21 cellular contexts compared by ENCODE assay signal in the genomic region with DNA sequence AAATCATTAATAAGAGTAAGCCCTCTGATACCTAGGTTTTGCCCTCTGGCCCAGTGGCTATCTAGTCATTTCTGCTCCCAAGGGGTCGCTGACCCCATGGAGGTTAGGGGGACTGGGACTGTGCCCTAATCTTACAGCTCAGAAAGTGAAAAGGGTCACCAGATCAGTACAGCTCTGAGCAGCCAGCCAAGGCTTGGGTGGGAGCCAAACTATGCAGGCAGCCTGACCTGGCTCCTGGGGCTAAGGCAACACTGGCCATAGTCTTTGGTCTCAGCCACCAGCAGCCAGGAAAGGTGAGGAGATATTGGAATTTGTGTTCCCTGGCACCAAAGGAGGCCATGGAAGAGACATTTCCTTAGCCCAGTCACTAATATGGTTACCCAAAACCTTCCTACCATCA.
"Had no signal": no experiment of that assay in that cellular context is flagged by ENCODE, and none has a peak within 500 bp of the region (broad histone marks: within the 10 kb centered on the region; RNA-seq: fewer than 3 reads in every experiment).

No MANE protein-coding gene starts in this region.

- H3K79me2 ChIP-seq: parathyroid adenoma had no signal

- H3K27ac ChIP-seq: colonic mucosa, esophagus squamous epithelium, gastroesophageal sphincter, parathyroid adenoma, prostate gland, sigmoid colon, skin epidermis, suprapubic skin, tibial nerve, upper lobe of right lung, vagina had no signal

- H3K4me1 ChIP-seq: colonic mucosa, gastroesophageal sphincter, parathyroid adenoma, prostate gland, sigmoid colon, tibial nerve, upper lobe of right lung had no signal

- H3K9me3 Mint-ChIP-seq: immature natural killer cell, nephron progenitor cell had no signal

- H3K36me3 Mint-ChIP-seq: immature natural killer cell; naive thymus-derived CD4-positive, alpha-beta T cell had no signal

- ATAC-seq: gastroesophageal sphincter; naive thymus-derived CD4-positive, alpha-beta T cell; upper lobe of right lung had no signal

- H3K27me3 ChIP-seq: colonic mucosa, gastroesophageal sphincter, sigmoid colon, tibial nerve, upper lobe of right lung, vagina had no signal

- H3K9ac ChIP-seq: parathyroid adenoma had no signal

- DNase-seq: colonic mucosa; dermis blood vessel endothelial cell; esophagus squamous epithelium; foreskin fibroblast; glutamatergic neuron; immature natural killer cell; mammary epithelial cell; naive thymus-derived CD4-positive, alpha-beta T cell; nephron progenitor cell; retina; sigmoid colon; stimulated activated CD4-positive, alpha-beta T cell treated with anti-CD3 and anti-CD28 coated beads, Interleukin-2, amount 100 ng/mL, for 48 hours; stimulated activated naive CD4-positive, alpha-beta T cell treated with Interleukin-2 at 50 U/mL for 16 hours; upper lobe of right lung had no signal

- H3K4me3 Mint-ChIP-seq: immature natural killer cell; naive thymus-derived CD4-positive, alpha-beta T cell; nephron progenitor cell had no signal

- H3K4me1 Mint-ChIP-seq: immature natural killer cell; naive thymus-derived CD4-positive, alpha-beta T cell; nephron progenitor cell had no signal

- H2AFZ ChIP-seq: parathyroid adenoma had no signal

- H3K27ac Mint-ChIP-seq: immature natural killer cell; naive thymus-derived CD4-positive, alpha-beta T cell; nephron progenitor cell had no signal

- H3K9me3 ChIP-seq: colonic mucosa, esophagus squamous epithelium, gastroesophageal sphincter, prostate gland, sigmoid colon, suprapubic skin, tibial nerve, upper lobe of right lung, vagina had no signal

- H3K4me3 ChIP-seq: colonic mucosa, esophagus squamous epithelium, gastroesophageal sphincter, prostate gland, sigmoid colon, skin epidermis, suprapubic skin, tibial nerve, upper lobe of right lung, vagina had no signal

- H3K36me3 ChIP-seq: colonic mucosa, esophagus squamous epithelium, gastroesophageal sphincter, prostate gland, sigmoid colon, suprapubic skin, tibial nerve, upper lobe of right lung, vagina had no signal
